In the genomic region with DNA sequence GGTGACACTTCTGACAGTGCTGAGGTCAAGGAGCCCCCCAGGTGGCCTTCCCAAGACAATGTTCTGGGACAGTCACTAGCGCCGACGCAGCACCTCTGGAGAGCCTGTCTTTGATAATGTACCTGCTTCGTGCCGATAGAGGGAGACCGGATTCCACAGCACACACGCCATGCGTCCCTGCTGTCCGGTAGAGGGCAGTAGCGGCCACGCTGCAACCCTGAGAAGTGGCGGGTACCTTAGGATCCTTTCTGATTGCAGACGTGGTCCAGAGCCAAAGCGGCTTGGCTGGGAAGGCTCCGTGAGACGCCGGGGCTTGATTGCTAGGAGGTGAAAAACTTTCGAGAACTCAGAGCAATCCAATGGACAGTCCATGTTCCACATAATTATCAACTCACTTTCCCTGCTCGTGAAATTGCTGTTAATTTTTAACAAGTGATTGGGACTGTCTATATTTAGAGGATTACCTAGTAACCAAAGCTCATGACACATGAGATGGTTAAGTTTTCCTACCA, we compare ENCODE assay signal across 8 cellular contexts. TPM values are rescaled to one million over a fixed set of nuclear protein-coding genes. Genes with fewer than 3 reads are reported as not detected.
DNase-seq lines count a peak whose midpoint lies in the region; ATAC-seq and TF ChIP-seq lines count a peak whose summit lies in the region.

No MANE protein-coding gene starts in this region.

- H3K9me3 Mint-ChIP-seq in natural killer cell treated with Interleukin-12 subunit alpha and Interleukin-12 subunit beta and Interleukin-15 and Interleukin-18, amount 100 ng/mL, for 72 hours: no peaks in the 10 kb centered on the region

- peak; percentile 100 for ATAC-seq in GM21423 (IDR thresholded peaks at IDR 0.05; ENCODE audit: unreplicated experiment)
- ATAC-seq in natural killer cell treated with Interleukin-12 subunit alpha and Interleukin-12 subunit beta and Interleukin-15 and Interleukin-18, amount 100 ng/mL, for 72 hours: peak; percentile 89 to 93

- no peak overlapping the region for H3K4me3 Mint-ChIP-seq in natural killer cell treated with Interleukin-12 subunit alpha and Interleukin-12 subunit beta and Interleukin-15 and Interleukin-18, amount 100 ng/mL, for 72 hours

- H3K36me3 Mint-ChIP-seq in natural killer cell treated with Interleukin-12 subunit alpha and Interleukin-12 subunit beta and Interleukin-15 and Interleukin-18, amount 100 ng/mL, for 72 hours: no peaks in the 10 kb centered on the region

- peaks cover 36 to 44% of the 10 kb centered on the region in 2 donors for H3K27me3 Mint-ChIP-seq in natural killer cell treated with Interleukin-12 subunit alpha and Interleukin-12 subunit beta and Interleukin-15 and Interleukin-18, amount 100 ng/mL, for 72 hours

- 5% methylated on average over 19 of the region's 19 CpGs for WGBS in esophagus muscularis mucosa

- no peak overlapping the region for H3K4me3 ChIP-seq in NT2/D1 (ENCODE audit: insufficient read length, low read depth)
- no peak overlapping the region for H3K4me3 ChIP-seq in esophagus muscularis mucosa

- H3K27ac ChIP-seq in esophagus muscularis mucosa (replicated peaks in 1 of 4): no peak overlapping the region

- H3K27me3 ChIP-seq in NT2/D1 (ENCODE audit: insufficient read depth, insufficient read length): peaks cover 1% of the 10 kb centered on the region
- H3K27me3 ChIP-seq in esophagus muscularis mucosa: peaks cover 0 to 62% (median 9%) of the 10 kb centered on the region in 4 donors

- H3K27ac Mint-ChIP-seq in natural killer cell treated with Interleukin-12 subunit alpha and Interleukin-12 subunit beta and Interleukin-15 and Interleukin-18, amount 100 ng/mL, for 72 hours: no peak overlapping the region

- TF ChIP-seq EP300 in esophagus muscularis mucosa (IDR thresholded peaks at IDR 0.05): no peak

- H3K9ac ChIP-seq in NT2/D1 (ENCODE audit: insufficient read length, low read depth): no peak overlapping the region

- H3K4me1 Mint-ChIP-seq in natural killer cell treated with Interleukin-12 subunit alpha and Interleukin-12 subunit beta and Interleukin-15 and Interleukin-18, amount 100 ng/mL, for 72 hours (ENCODE audit: low read depth in 2 of 2): no peaks in the 10 kb centered on the region

- no peak for TF ChIP-seq POLR2A in esophagus muscularis mucosa (IDR thresholded peaks at IDR 0.05; ENCODE audit: low read depth)

- H3K4me1 ChIP-seq in NT2/D1 (ENCODE audit: insufficient read depth, insufficient read length): no peaks in the 10 kb centered on the region
- H3K4me1 ChIP-seq in esophagus muscularis mucosa: peaks cover 0 to 6% (median 3%) of the 10 kb centered on the region in 4 donors

- H3K36me3 ChIP-seq in NT2/D1 (ENCODE audit: insufficient read depth, insufficient read length, low read length) (no peaks in the 10 kb centered on the region), esophagus muscularis mucosa (no peaks in the 10 kb centered on the region)

- intact Hi-C loops in esophagus muscularis mucosa (cut with DNase I): no loop called here

- H3K9me3 ChIP-seq in NT2/D1 (ENCODE audit: insufficient read depth, low read length) (peaks cover 7% of the 10 kb centered on the region; the same call in 1 of the 2 replicates), esophagus muscularis mucosa (peaks cover 0 to 9% (median 2%) of the 10 kb centered on the region in 4 donors)

- TF ChIP-seq CTCF in esophagus muscularis mucosa (IDR thresholded peaks at IDR 0.05): peak; percentile 65 to 87 (median 68)

- DNase-seq in DMS153 (lab: John Stamatoyannopoulos, UW) (peak; percentile 74), HS-5 (ENCODE audit: low read depth) (peak; percentile 49), NT2/D1 (ENCODE audit: low read depth, low spot score) (peak; percentile 88), esophagus muscularis mucosa (ENCODE audit: extremely low spot score) (no peak)
- DNase-seq in activated CD8-positive, alpha-beta memory T cell treated with anti-CD3 and anti-CD28 coated beads, Interleukin-2, amount 50 U/mL, for 4 hours: peak; percentile 72
- DNase-seq in natural killer cell treated with Interleukin-12 subunit alpha and Interleukin-12 subunit beta and Interleukin-15 and Interleukin-18, amount 100 ng/mL, for 72 hours (ENCODE audit: low spot score): peak; percentile 73
- DNase-seq in stimulated activated naive CD4-positive, alpha-beta T cell (lab: John Stamatoyannopoulos, UW): peak; percentile 43 to 78 (median 57)

RNA-seq across cellular contexts. Expression of a gene that starts 11.4 kb away (rescaled TPM):
- total RNA-seq in esophagus muscularis mucosa: not detected
- not detected for total RNA-seq in natural killer cell treated with Interleukin-12 subunit alpha and Interleukin-12 subunit beta and Interleukin-15 and Interleukin-18, amount 100 ng/mL, for 72 hours
